9 cellular contexts compared by ENCODE assay signal in genomic region chr16:85057212-85057889, GRCh38. TPM values are rescaled to one million over a fixed set of nuclear protein-coding genes. Genes with fewer than 3 reads are reported as not detected.
DNase-seq lines count a peak whose midpoint lies in the region; ATAC-seq, FAIRE-seq and TF ChIP-seq lines count a peak whose summit lies in the region.
"Had no signal": no experiment of that assay in that cellular context is flagged by ENCODE, and none has a peak within 500 bp of the region (broad histone marks: within the 10 kb centered on the region; RNA-seq: fewer than 3 reads in every experiment).

No MANE protein-coding gene starts in this region.

- H3K4me1 ChIP-seq in astrocyte (ENCODE audit: insufficient read depth, low read length): peaks cover 13% of the 10 kb centered on the region
- H3K4me1 ChIP-seq in naive thymus-derived CD4-positive, alpha-beta T cell (ENCODE audit: control insufficient read depth in 2 of 2, insufficient read depth in 2 of 2, low read length in 2 of 2): peaks cover 25 to 37% of the 10 kb centered on the region in 2 donors

- H3K4me3 ChIP-seq in astrocyte (ENCODE audit: insufficient read depth, low read depth, low read length): no peak overlapping the region
- no peak overlapping the region for H3K4me3 ChIP-seq in naive thymus-derived CD4-positive, alpha-beta T cell (ENCODE audit: low read length)
- H3K4me3 ChIP-seq: MG63, uterus had no signal

- no peak overlapping the region for H3K4me2 ChIP-seq in astrocyte (ENCODE audit: low read length)

- peaks cover 10% of the 10 kb centered on the region for H3K27me3 Mint-ChIP-seq in astrocyte (ENCODE audit: low read depth, unreplicated experiment)
- H3K27me3 Mint-ChIP-seq in naive thymus-derived CD4-positive, alpha-beta T cell: no peaks in the 10 kb centered on the region

- H3K36me3 Mint-ChIP-seq in astrocyte (ENCODE audit: low read depth, unreplicated experiment): peaks cover 4% of the 10 kb centered on the region
- H3K36me3 Mint-ChIP-seq in naive thymus-derived CD4-positive, alpha-beta T cell: peaks cover 0 to 12% (median 4%) of the 10 kb centered on the region in 5 donors

- no peaks in the 10 kb centered on the region for H3K9me3 Mint-ChIP-seq in astrocyte (ENCODE audit: unreplicated experiment)
- H3K9me3 Mint-ChIP-seq in naive thymus-derived CD4-positive, alpha-beta T cell: no peaks in the 10 kb centered on the region

- no peaks in the 10 kb centered on the region for H3K9me3 ChIP-seq in astrocyte (ENCODE audit: insufficient read depth, low read depth, low read length)
- H3K9me3 ChIP-seq in naive thymus-derived CD4-positive, alpha-beta T cell (ENCODE audit: control insufficient read depth in 2 of 3, low read length in 3 of 3): no peaks in the 10 kb centered on the region
- H3K9me3 ChIP-seq: MG63, uterus had no signal

- H4K20me1 ChIP-seq in astrocyte (ENCODE audit: insufficient read depth, low read length): peaks cover 23% of the 10 kb centered on the region

- no peaks in the 10 kb centered on the region for H3K79me2 ChIP-seq in astrocyte (ENCODE audit: insufficient read depth, low read length)

- no peaks in the 10 kb centered on the region for H3K36me3 ChIP-seq in astrocyte (ENCODE audit: insufficient read depth, low read length)
- H3K36me3 ChIP-seq in naive thymus-derived CD4-positive, alpha-beta T cell (ENCODE audit: control insufficient read depth in 2 of 3, insufficient read depth in 3 of 3, low read length in 3 of 3): no peaks in the 10 kb centered on the region
- H3K36me3 ChIP-seq: MG63, uterus had no signal

- POLR2A ChIA-PET in naive thymus-derived CD4-positive, alpha-beta T cell (lab: Charles Lee): interaction anchor here (0.8 to 4.5 kb wide), 5 partner anchors 10 to 50 kb away, joined by 3 to 37 read pairs (median 9); partner anchors contain the start of genes KIAA0513 and ZDHHC7

- no peak overlapping the region for H3K4me3 Mint-ChIP-seq in astrocyte (ENCODE audit: unreplicated experiment)
- H3K4me3 Mint-ChIP-seq in naive thymus-derived CD4-positive, alpha-beta T cell: peak overlapping the region in 7 of 10 donors; percentile 50 to 90 (median 76)

- peak; percentile 30 for TF ChIP-seq CTCF in astrocyte (IDR thresholded peaks at IDR 0.05; ENCODE audit: insufficient read depth, low read depth, low read length)

- DNase-seq in COR-L47 (lab: John Stamatoyannopoulos, UW): peak; percentile 3
- peak; percentile 54 for DNase-seq in HT-29 (ENCODE audit: low spot score)
- no peak for DNase-seq in astrocyte (ENCODE audit: low read depth)
- no peak for DNase-seq in naive thymus-derived CD4-positive, alpha-beta T cell
- no peak for DNase-seq in HCEC 1CT
- no peak for DNase-seq in KG1 (lab: John Stamatoyannopoulos, UW)
- no peak for DNase-seq in midbrain (lab: John Stamatoyannopoulos, UW)
- DNase-seq: MG63, uterus had no signal

- no peak overlapping the region for H3K27ac Mint-ChIP-seq in astrocyte (ENCODE audit: unreplicated experiment)
- H3K27ac Mint-ChIP-seq in naive thymus-derived CD4-positive, alpha-beta T cell: peak overlapping the region; percentile 91 to 99 (median 96)

- H3K4me1 Mint-ChIP-seq in astrocyte (ENCODE audit: low read depth, unreplicated experiment): peaks cover 8% of the 10 kb centered on the region
- H3K4me1 Mint-ChIP-seq in naive thymus-derived CD4-positive, alpha-beta T cell: peaks cover 32 to 57% (median 37%) of the 10 kb centered on the region in 7 donors

- H3K27ac ChIP-seq in astrocyte (ENCODE audit: low read depth, low read length): no peak overlapping the region
- peak overlapping the region; percentile 72 for H3K27ac ChIP-seq in naive thymus-derived CD4-positive, alpha-beta T cell (ENCODE audit: low read depth, low read length)

- no peak for FAIRE-seq in astrocyte (lab: Jason Lieb, UNC)

- no peak for ATAC-seq in naive thymus-derived CD4-positive, alpha-beta T cell

- no peak overlapping the region for H2AFZ ChIP-seq in astrocyte (ENCODE audit: low read depth, low read length)

- no peak overlapping the region for H3K9ac ChIP-seq in astrocyte (ENCODE audit: low read length)

- intact Hi-C loops in naive thymus-derived CD4-positive, alpha-beta T cell (cut with micrococcal nuclease): loop anchor here in 1 of 2 donors (10.0 kb wide), 1 partner anchor 497 kb away; no protein-coding TSS in a partner anchor

- CTCF ChIA-PET in naive thymus-derived CD4-positive, alpha-beta T cell (lab: Charles Lee): interaction anchor here (0.6 to 3.0 kb wide), 4 partner anchors 10 to 90 kb away, joined by 3 to 18 read pairs (median 6); no protein-coding TSS in a partner anchor

- no peaks in the 10 kb centered on the region for H3K27me3 ChIP-seq in astrocyte (ENCODE audit: insufficient read depth, low read length)
- H3K27me3 ChIP-seq in naive thymus-derived CD4-positive, alpha-beta T cell (ENCODE audit: control insufficient read depth in 2 of 2, insufficient read depth in 2 of 2, low read length in 2 of 2): no peaks in the 10 kb centered on the region
- H3K27me3 ChIP-seq: MG63, uterus had no signal

RNA-seq across cellular contexts. Expression of gene KIAA0513, which starts 29.8 kb away (rescaled TPM):
- total RNA-seq in HT-29 (2014; rRNA removed; shearing (Covaris generic)): 0.91 and 1.2 TPM in 2 replicates
- 6.2 and 7.5 TPM in 2 replicates for total RNA-seq in astrocyte
- 10 to 100 TPM in 4 of 5 experiments, 1 to 10 TPM in 1; 9.5 to 28.9 (median 15.1) TPM for total RNA-seq in naive thymus-derived CD4-positive, alpha-beta T cell
- polyA plus RNA-seq in naive thymus-derived CD4-positive, alpha-beta T cell: 1 to 10 TPM; 6.9 to 7.9 TPM

RNA-seq across cellular contexts. Expression of gene ZDHHC7, which starts 46.0 kb away (rescaled TPM):
- total RNA-seq in HT-29 (2014; rRNA removed; shearing (Covaris generic)): 40.1 and 40.3 TPM in 2 replicates
- total RNA-seq in astrocyte: 56.2 and 59.2 TPM in 2 replicates
- total RNA-seq in naive thymus-derived CD4-positive, alpha-beta T cell: 10 to 100 TPM; 31.7 to 62.2 (median 33.4) TPM
- 10 to 100 TPM; 33.2 to 47.7 TPM for polyA plus RNA-seq in naive thymus-derived CD4-positive, alpha-beta T cell

RNA-seq across cellular contexts. Expression of gene CIBAR2, which starts 54.9 kb away (rescaled TPM):
- total RNA-seq in HT-29 (2014; rRNA removed; shearing (Covaris generic)): not detected in 2 replicates
- not detected in 2 replicates for total RNA-seq in astrocyte
- total RNA-seq in naive thymus-derived CD4-positive, alpha-beta T cell: not detected
- polyA plus RNA-seq in naive thymus-derived CD4-positive, alpha-beta T cell: not detected

Comparison
In these comparisons a context has a peak if more than half of its experiments do, and no peak if none do; other contexts are left out.
1. DNase-seq: peak in COR-L47 (single experiment) and HT-29 (single experiment); none in astrocyte (single experiment), naive thymus-derived CD4-positive, alpha-beta T cell (0 of 9), HCEC 1CT (single experiment), KG1 (single experiment) and midbrain (single experiment).